Comparison of ENCODE assay signal across 8 cellular contexts in the genomic region with DNA sequence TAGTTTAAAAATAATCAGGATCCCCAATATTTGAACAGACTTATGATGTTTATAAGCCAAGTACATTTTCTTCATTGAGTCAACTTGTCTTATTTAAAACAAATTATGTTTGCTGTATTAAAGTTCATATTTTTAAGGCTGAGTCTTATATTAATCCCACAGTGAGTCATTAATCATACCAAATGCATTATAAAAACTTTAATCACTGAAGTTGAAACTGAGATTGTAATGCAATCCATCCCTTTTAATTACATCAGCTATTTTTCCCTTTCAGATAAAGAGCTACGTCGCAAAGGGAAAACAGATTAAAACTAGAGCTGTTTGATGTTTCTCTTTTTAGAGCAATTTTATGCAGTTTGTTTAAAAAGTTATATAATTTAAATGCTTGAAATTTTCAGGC.
DNase-seq lines count a peak whose midpoint lies in the region; ATAC-seq and TF ChIP-seq lines count a peak whose summit lies in the region.
"Had no signal": no experiment of that assay in that cellular context is flagged by ENCODE, and none has a peak within 500 bp of the region (broad histone marks: within the 10 kb centered on the region; RNA-seq: fewer than 3 reads in every experiment).

No MANE protein-coding gene starts in this region.

- no peaks in the 10 kb centered on the region for H3K9me3 ChIP-seq in SU-DHL-6 (ENCODE audit: insufficient read depth, low read length)
- no peaks in the 10 kb centered on the region for H3K9me3 ChIP-seq in skeletal muscle tissue (ENCODE audit: control insufficient read depth in 3 of 3, low read length in 3 of 3)

- H3K4me3 ChIP-seq in SU-DHL-6 (ENCODE audit: insufficient read depth, low read length, poor library complexity, severe bottlenecking) (no peak overlapping the region), fibroblast of pulmonary artery (replicated peaks; ENCODE audit: low read depth, low read length) (no peak overlapping the region), skeletal muscle tissue (ENCODE audit: low read length in 3 of 3) (no peak overlapping the region)

- H3K9me2 ChIP-seq in SU-DHL-6 (replicated peaks; ENCODE audit: insufficient read depth, low read length): no peaks in the 10 kb centered on the region

- ATAC-seq in HG03442 (IDR thresholded peaks at IDR 0.05; ENCODE audit: unreplicated experiment): no peak

- no peak for TF ChIP-seq CTCF in SU-DHL-6 (IDR thresholded peaks at IDR 0.05; ENCODE audit: insufficient read depth, low read length, poor library complexity, severe bottlenecking)
- no peak for TF ChIP-seq CTCF in fibroblast of pulmonary artery (IDR thresholded peaks at IDR 0.05; ENCODE audit: low read length, missing control alignments)

- H3K4me2 ChIP-seq in SU-DHL-6 (ENCODE audit: low read depth, low read length, poor library complexity, severe bottlenecking): no peak overlapping the region

- no peaks in the 10 kb centered on the region for H4K20me1 ChIP-seq in SU-DHL-6 (ENCODE audit: low read depth, low read length)

- H3F3A ChIP-seq in SU-DHL-6 (ENCODE audit: insufficient read depth): peaks cover 43% of the 10 kb centered on the region

- H3K36me3 ChIP-seq in SU-DHL-6 (ENCODE audit: low read length) (peaks cover 47% of the 10 kb centered on the region), skeletal muscle tissue (ENCODE audit: control insufficient read depth in 3 of 3, insufficient read depth in 3 of 3, low read length in 3 of 3) (peaks cover 16 to 37% (median 20%) of the 10 kb centered on the region in 3 donors)

- H3K79me2 ChIP-seq in SU-DHL-6 (ENCODE audit: insufficient read depth, low read length): peaks cover 56% of the 10 kb centered on the region

- H3K27ac ChIP-seq in SU-DHL-6 (ENCODE audit: low read depth, low read length): peak overlapping the region; percentile 97
- H3K27ac ChIP-seq in skeletal muscle tissue (ENCODE audit: low read depth, low read length): peak overlapping the region; percentile 87
- H3K27ac ChIP-seq in caudate nucleus (ENCODE audit: low read depth, low read length): no peak overlapping the region

- peak; percentile 53 for DNase-seq in EH (ENCODE audit: low read depth)
- peak; percentile 41 for DNase-seq in fibroblast of pulmonary artery (ENCODE audit: low read depth)
- no peak for DNase-seq in caudate nucleus (lab: John Stamatoyannopoulos, UW)
- no peak for DNase-seq in RPMI8226
- DNase-seq: midbrain had no signal

- no peak overlapping the region for H3K9ac ChIP-seq in SU-DHL-6 (ENCODE audit: low read length)
- H3K9ac ChIP-seq in skeletal muscle tissue (ENCODE audit: low read depth in 1 of 3, low read length in 3 of 3): no peak overlapping the region

- H2AFZ ChIP-seq in SU-DHL-6 (ENCODE audit: low read depth, low read length, severe bottlenecking): no peak overlapping the region

- H3K4me1 ChIP-seq in skeletal muscle tissue (ENCODE audit: control insufficient read depth in 3 of 3, insufficient read depth in 3 of 3, low read length in 3 of 3): peaks cover 42 to 56% (median 46%) of the 10 kb centered on the region in 3 donors

- no peaks in the 10 kb centered on the region for H3K27me3 ChIP-seq in SU-DHL-6 (ENCODE audit: low read length)
- H3K27me3 ChIP-seq in skeletal muscle tissue (ENCODE audit: control insufficient read depth in 3 of 3, insufficient read depth in 3 of 3, low read length in 3 of 3): no peaks in the 10 kb centered on the region

Comparison
In these comparisons a context has a peak if more than half of its experiments do, and no peak if none do; other contexts are left out.
1. DNase-seq: peak in EH (single experiment) and fibroblast of pulmonary artery (single experiment); none in caudate nucleus (0 of 61) and RPMI8226 (single experiment).